In genomic region chr18:49249523-49249922, GRCh38 we compare ENCODE assay signal across 10 cellular contexts.
A peak's percentile ranks its signal among the peaks of the same experiment; 100 is the strongest.
DNase-seq lines count a peak whose midpoint lies in the region; FAIRE-seq and TF ChIP-seq lines count a peak whose summit lies in the region.
"Had no signal": no experiment of that assay in that cellular context is flagged by ENCODE, and none has a peak within 500 bp of the region (broad histone marks: within the 10 kb centered on the region; RNA-seq: fewer than 3 reads in every experiment).

No MANE protein-coding gene starts in this region.

- H3K27ac ChIP-seq in SK-N-SH (ENCODE audit: low read depth in 2 of 2, low read length in 1 of 2), result peak overlapping the region in 1 of 2 experiments; percentile 71; a peak in 2 of 4 replicates
- H3K27ac ChIP-seq in hepatocyte, result no peak overlapping the region

- TF ChIP-seq RAD21 in SK-N-SH (IDR thresholded peaks at IDR 0.05; ENCODE audit: low read length), result no peak

- H3K27me3 ChIP-seq in SK-N-SH (ENCODE audit: insufficient read depth) (no peaks in the 10 kb centered on the region), hepatocyte (no peaks in the 10 kb centered on the region)

- peaks cover 2 to 24% of the 10 kb centered on the region in 2 experiments for H3K4me1 ChIP-seq in SK-N-SH (ENCODE audit: control insufficient read depth in 1 of 2, insufficient read depth in 2 of 2, low read depth in 1 of 2, low read length in 1 of 2)
- peaks cover 8% of the 10 kb centered on the region for H3K4me1 ChIP-seq in hepatocyte (ENCODE audit: insufficient read depth)
- H3K4me1 ChIP-seq: Caco-2 had no signal

- H3K9me2 ChIP-seq in SK-N-SH (no peaks in the 10 kb centered on the region), hepatocyte (replicated peaks; ENCODE audit: insufficient read depth) (no peaks in the 10 kb centered on the region)

- no peak for TF ChIP-seq POLR2A in H54 (IDR thresholded peaks at IDR 0.05; ENCODE audit: low read depth, low read length)

- H3F3A ChIP-seq in SK-N-SH (replicated peaks; ENCODE audit: insufficient read depth), result peaks cover 14% of the 10 kb centered on the region

- CTCF ChIA-PET in SK-N-SH (lab: Yijun Ruan, JAX), result interaction anchor here (1.1 to 2.4 kb wide), 2 partner anchors 166 to 261 kb away, joined by 3 to 15 read pairs; no protein-coding TSS in a partner anchor

- no peak for TF ChIP-seq EP300 in SK-N-SH (IDR thresholded peaks at IDR 0.05; ENCODE audit: borderline replicate concordance in 1 of 2, low read depth in 1 of 2, low read length in 1 of 2)

- POLR2A ChIA-PET in SK-N-SH (lab: Yijun Ruan, JAX), result no interaction called here

- TF ChIP-seq CTCF in SK-N-SH (IDR thresholded peaks at IDR 0.05), result no peak
- no peak for TF ChIP-seq CTCF in hepatocyte (IDR thresholded peaks at IDR 0.05; ENCODE audit: poor library complexity)

- H3K36me3 ChIP-seq in SK-N-SH (replicated peaks in 1 of 2; ENCODE audit: control insufficient read depth in 1 of 2, insufficient read depth in 2 of 2, low read length in 1 of 2), result peaks cover 8 to 21% of the 10 kb centered on the region in 2 experiments
- H3K36me3 ChIP-seq in hepatocyte (replicated peaks; ENCODE audit: insufficient read depth, low read depth), result no peaks in the 10 kb centered on the region

- DNase-seq in A172 (ENCODE audit: low spot score) (peak; percentile 57), H54 (ENCODE audit: insufficient read length, low spot score) (peak; percentile 13), SK-N-SH (no peak), foreskin melanocyte (peak; percentile 71), hepatocyte (ENCODE audit: low spot score) (no peak), NCI-H1048 (lab: John Stamatoyannopoulos, UW) (no peak), NCI-H1694 (lab: John Stamatoyannopoulos, UW) (no peak), activated T-cell treated with anti-CD3 and anti-CD28 coated beads for 4 hours (no peak)
- DNase-seq: Caco-2, NCI-H748 treated with DMSO at 0.1 percent for 48 hours had no signal

- H3K9ac ChIP-seq in SK-N-SH, result no peak overlapping the region; the same call in 1 of the 2 replicates

- WGBS in SK-N-SH (ENCODE audit: low lambda C conversion rate), result 18% methylated on average over 2 of the region's 2 CpGs
- WGBS in hepatocyte (ENCODE audit: low lambda C conversion rate, missing lambda C conversion rate), result 73% methylated on average over 2 of the region's 2 CpGs

- H3K4me3 ChIP-seq in SK-N-SH (ENCODE audit: low read depth in 2 of 2, low read length in 1 of 2) (no peak overlapping the region), hepatocyte (no peak overlapping the region)

- H3K79me2 ChIP-seq in SK-N-SH (ENCODE audit: insufficient read depth) (no peaks in the 10 kb centered on the region), hepatocyte (no peaks in the 10 kb centered on the region)

- H2AFZ ChIP-seq in SK-N-SH (ENCODE audit: low read depth), result no peak overlapping the region
- no peak overlapping the region for H2AFZ ChIP-seq in hepatocyte

- no peaks in the 10 kb centered on the region for H4K20me1 ChIP-seq in SK-N-SH (ENCODE audit: insufficient read depth)
- H4K20me1 ChIP-seq in hepatocyte (ENCODE audit: insufficient read depth, poor library complexity, severe bottlenecking), result no peaks in the 10 kb centered on the region

- peak; percentile 96 for FAIRE-seq in H54 (lab: Jason Lieb, UNC)

- H3K9me3 ChIP-seq in SK-N-SH (no peaks in the 10 kb centered on the region), hepatocyte (ENCODE audit: low read depth) (no peaks in the 10 kb centered on the region)
- H3K9me3 ChIP-seq: Caco-2 had no signal

- H3K4me2 ChIP-seq in SK-N-SH, result peak overlapping the region; percentile 42; the same call in 1 of the 2 replicates
- H3K4me2 ChIP-seq in hepatocyte, result no peak overlapping the region

TF ChIP-seq in SK-N-SH, 30 proteins besides CTCF, POLR2A, EP300 and RAD21:
- TF ChIP-seq ELF1 (IDR thresholded peaks at IDR 0.05), result peak; percentile 21; the same call in 1 of the 2 replicates
- TF ChIP-seq FOXJ3 (CRISPR knock-in tag; IDR thresholded peaks at IDR 0.05), result no peak
- no peak for TF ChIP-seq CHD2 (IDR thresholded peaks at IDR 0.05; ENCODE audit: low read length, partially characterized antibody)
- peak; percentile 52 for TF ChIP-seq TCF12 (IDR thresholded peaks at IDR 0.05)
- TF ChIP-seq JUND (IDR thresholded peaks at IDR 0.05), result peak; percentile 45
- peak; percentile 73; the same call in 1 of the 2 replicates for TF ChIP-seq FOSL2 (IDR thresholded peaks at IDR 0.05; ENCODE audit: borderline replicate concordance, low read depth)
- peak; percentile 38; the same call in 1 of the 2 replicates for TF ChIP-seq GABPA (IDR thresholded peaks at IDR 0.05; ENCODE audit: low read depth)

Comparison
In these comparisons a context has a peak if more than half of its experiments do, and no peak if none do; other contexts are left out.
1. DNase-seq: peak in A172 (single experiment), H54 (single experiment) and foreskin melanocyte (single experiment); none in SK-N-SH (single experiment), hepatocyte (single experiment), NCI-H1048 (single experiment), NCI-H1694 (single experiment) and activated T-cell treated with anti-CD3 and anti-CD28 coated beads for 4 hours (single experiment).